In genomic region chr2:55555977-55556376, GRCh38 we compare ENCODE assay signal across 1 cellular context.
TF ChIP-seq lines count a peak whose summit lies in the region.

No MANE protein-coding gene starts in this region.

TF ChIP-seq in HepG2, 621 proteins besides CTCF, POLR2A, EP300 and RAD21 (continued from another document):
- TF ChIP-seq KIAA2018 (CRISPR knock-in tag; IDR thresholded peaks at IDR 0.05; ENCODE audit: borderline replicate concordance): no peak
